Comparison of ENCODE assay signal across 1 cellular context in genomic region chr3:38164966-38165721, GRCh38.
A peak's percentile ranks its signal among the peaks of the same experiment; 100 is the strongest.
TF ChIP-seq lines count a peak whose summit lies in the region.

Gene OXSR1, plus strand, starts transcription at chr3:38165537. Its CDS starts 340 bp downstream, at chr3:38165877.

TF ChIP-seq in GM12878, 131 proteins besides CTCF, POLR2A, EP300 and RAD21 (continued from another document and continues in another):
- TF ChIP-seq SIX5 (IDR thresholded peaks at IDR 0.05; ENCODE audit: low read depth, low read length, severe bottlenecking) (peak; percentile 45), BRCA1 (IDR thresholded peaks at IDR 0.05; ENCODE audit: low read depth, low read length) (peak; percentile 44; the same call in 1 of the 2 replicates), SUPT20H (IDR thresholded peaks at IDR 0.05; ENCODE audit: borderline replicate concordance, control insufficient read depth, low read depth, low read length) (no peak), TBL1XR1 (IDR thresholded peaks at IDR 0.05; ENCODE audit: low read depth, low read length) (no peak), ZZZ3 (IDR thresholded peaks at IDR 0.05; ENCODE audit: control insufficient read depth, insufficient read length, low read depth) (no peak), PAX5 (IDR thresholded peaks at IDR 0.05; ENCODE audit: borderline replicate concordance, low read depth, low read length) (no peak), EGR1 (IDR thresholded peaks at IDR 0.05; ENCODE audit: borderline replicate concordance in 1 of 2, low read depth in 2 of 2, low read length in 2 of 2) (peak; percentile 46 to 79; a peak in 2 of 3 replicates), IKZF1 (conservative IDR thresholded peaks at IDR 0.05) (peak; percentile 71), ZNF217 (IDR thresholded peaks at IDR 0.05) (no peak), YBX1 (IDR thresholded peaks at IDR 0.05) (no peak), ATF2 (IDR thresholded peaks at IDR 0.05; ENCODE audit: low read length) (peak; percentile 83), HCFC1 (IDR thresholded peaks at IDR 0.05; ENCODE audit: low read length) (peak; percentile 77), MTA3 (IDR thresholded peaks at IDR 0.05; ENCODE audit: borderline replicate concordance, low read length) (no peak), NR2F1 (conservative IDR thresholded peaks at IDR 0.05) (peak; percentile 96), KDM1A (IDR thresholded peaks at IDR 0.05; ENCODE audit: borderline replicate concordance) (no peak), CEBPB (IDR thresholded peaks at IDR 0.05; ENCODE audit: borderline replicate concordance in 1 of 2, low read depth in 2 of 2, low read length in 2 of 2) (no peak), NFIC (IDR thresholded peaks at IDR 0.05; ENCODE audit: low read depth, low read length) (no peak), ATF7 (IDR thresholded peaks at IDR 0.05; ENCODE audit: low read depth) (peak; percentile 99), POLR2AphosphoS5 (IDR thresholded peaks at IDR 0.05; ENCODE audit: low read length) (peak; percentile 60; the same call in 1 of the 2 replicates), MEF2B (IDR thresholded peaks at IDR 0.05; ENCODE audit: partially characterized antibody, poor library complexity, severe bottlenecking) (peak; percentile 51), SPI1 (IDR thresholded peaks at IDR 0.05; ENCODE audit: borderline replicate concordance, insufficient read depth, low read depth, low read length) (peak; percentile 73), HDGF (IDR thresholded peaks at IDR 0.05) (peak; percentile 24), CHD2 (IDR thresholded peaks at IDR 0.05; ENCODE audit: borderline replicate concordance, low read depth, low read length) (peak; percentile 79), PAX8 (IDR thresholded peaks at IDR 0.05) (no peak), SIN3A (IDR thresholded peaks at IDR 0.05; ENCODE audit: low read depth, low read length) (no peak), CBFB (IDR thresholded peaks at IDR 0.05; ENCODE audit: low read depth) (peak; percentile 57), POU2F2 (IDR thresholded peaks at IDR 0.05; ENCODE audit: borderline replicate concordance, low read depth, low read length) (no peak; the same call in 2 of the 3 replicates), TAF1 (IDR thresholded peaks at IDR 0.05; ENCODE audit: borderline replicate concordance, low read depth, low read length) (no peak; the same call in 1 of the 2 replicates), BACH1 (IDR thresholded peaks at IDR 0.05; ENCODE audit: borderline replicate concordance) (peak; percentile 93), IRF5 (IDR thresholded peaks at IDR 0.05; ENCODE audit: borderline replicate concordance) (no peak), ZNF207 (IDR thresholded peaks at IDR 0.05; ENCODE audit: borderline replicate concordance) (0 out of 2 replicates have a peak, but pooled peaks have one; percentile 25), SMC3 (IDR thresholded peaks at IDR 0.05; ENCODE audit: borderline replicate concordance, low read length) (no peak), ETV6 (conservative IDR thresholded peaks at IDR 0.05 in 1 of 2, IDR thresholded peaks at IDR 0.05 in 1 of 2; ENCODE audit: borderline replicate concordance in 1 of 2, low read depth in 1 of 2) (no peak; a peak in 1 of 4 replicates), CREM (IDR thresholded peaks at IDR 0.05; ENCODE audit: low read depth) (peak; percentile 99), CUX1 (IDR thresholded peaks at IDR 0.05; ENCODE audit: insufficient replicate concordance, low read depth, low read length) (peak; percentile 47), SUZ12 (IDR thresholded peaks at IDR 0.05; ENCODE audit: unreplicated experiment) (no peak), ELK1 (IDR thresholded peaks at IDR 0.05; ENCODE audit: low read depth, low read length) (peak; percentile 10; the same call in 1 of the 2 replicates), ZNF592 (IDR thresholded peaks at IDR 0.05) (peak; percentile 100), IKZF2 (IDR thresholded peaks at IDR 0.05) (no peak), BCL11A (IDR thresholded peaks at IDR 0.05; ENCODE audit: low read depth, low read length) (no peak), SMAD5 (IDR thresholded peaks at IDR 0.05; ENCODE audit: low read depth) (peak; percentile 21; the same call in 1 of the 2 replicates), HSF1 (IDR thresholded peaks at IDR 0.05; ENCODE audit: low read depth, low read length) (no peak), DPF2 (IDR thresholded peaks at IDR 0.05) (peak; percentile 71), TCF3 (IDR thresholded peaks at IDR 0.05; ENCODE audit: borderline replicate concordance, insufficient read depth, low read depth, low read length) (0 out of 2 replicates have a peak, but pooled peaks have one; percentile 10), MAX (IDR thresholded peaks at IDR 0.05; ENCODE audit: low read depth, low read length) (no peak; the same call in 1 of the 2 replicates), SMARCA5 (IDR thresholded peaks at IDR 0.05) (peak; percentile 75; the same call in 1 of the 2 replicates), ZBTB33 (IDR thresholded peaks at IDR 0.05) (no peak), POLR2AphosphoS2 (IDR thresholded peaks at IDR 0.05; ENCODE audit: low read depth, low read length) (0 out of 2 replicates have a peak, but pooled peaks have one; percentile 1), NRF1 (conservative IDR thresholded peaks at IDR 0.05; ENCODE audit: low read depth, low read length) (no peak)
